10 cellular contexts compared by ENCODE assay signal in genomic region chr9:98989036-98990000, GRCh38. TPM values are rescaled to one million over a fixed set of nuclear protein-coding genes. Genes with fewer than 3 reads are reported as not detected.
DNase-seq lines count a peak whose midpoint lies in the region; ATAC-seq and TF ChIP-seq lines count a peak whose summit lies in the region.
"Had no signal": no experiment of that assay in that cellular context is flagged by ENCODE, and none has a peak within 500 bp of the region (broad histone marks: within the 10 kb centered on the region; RNA-seq: fewer than 3 reads in every experiment).

No MANE protein-coding gene starts in this region.

- DNase-seq in SHP77 (lab: John Stamatoyannopoulos, UW): peak; percentile 20 to 44
- DNase-seq in SHP77 treated with DMSO at 0.1 percent for 48 hours (lab: John Stamatoyannopoulos, UW): no peak
- peak; percentile 97 for DNase-seq in astrocyte of the cerebellum (ENCODE audit: low read depth)
- peak; percentile 98 for DNase-seq in kidney tubule cell (ENCODE audit: low spot score)
- DNase-seq in aorta: peak; percentile 91 to 93
- no peak for DNase-seq in HuH-7.5 (ENCODE audit: low spot score)
- no peak for DNase-seq in iPS-NIHi11 (ENCODE audit: low spot score)
- no peak for DNase-seq in NCI-H526 (lab: John Stamatoyannopoulos, UW)
- DNase-seq: T-helper 17 cell had no signal

- intact Hi-C loops in aorta (cut with DNase I): no loop called here

- H3K4me1 ChIP-seq in aorta (ENCODE audit: control insufficient read depth in 1 of 2, insufficient read depth in 2 of 2, low read length in 2 of 2): peaks cover 0 to 2% of the 10 kb centered on the region in 2 donors

- no peaks in the 10 kb centered on the region for H3K36me3 ChIP-seq in aorta (ENCODE audit: control insufficient read depth in 1 of 2, insufficient read depth in 2 of 2, low read length in 1 of 2)

- TF ChIP-seq CTCF in astrocyte of the cerebellum (IDR thresholded peaks at IDR 0.05; ENCODE audit: low read depth, low read length, missing control alignments): peak; percentile 35

- peak overlapping the region; percentile 24 to 93 for H3K27ac ChIP-seq in aorta (ENCODE audit: low read depth in 1 of 2, low read length in 2 of 2)
- H3K27ac ChIP-seq: C4-2B had no signal

- peak; percentile 91 for ATAC-seq in aorta (ENCODE audit: low FRiP score)
- ATAC-seq: T-helper 17 cell had no signal

- H3K4me3 ChIP-seq in astrocyte of the cerebellum (ENCODE audit: low read depth, low read length) (no peak overlapping the region), aorta (ENCODE audit: low read length in 2 of 2) (no peak overlapping the region)

- in situ Hi-C loops in astrocyte of the cerebellum (cut with HindIII; ENCODE audit: low sequenced_read_pairs): no loop called here

- WGBS in aorta, 2 donors: 47 to 50% methylated on average over 13 of the region's 13 CpGs

- H3K27me3 ChIP-seq in aorta (ENCODE audit: control insufficient read depth in 1 of 2, insufficient read depth in 2 of 2, low read length in 1 of 2): no peaks in the 10 kb centered on the region

- H3K9me3 ChIP-seq in aorta (ENCODE audit: control insufficient read depth, low read length): no peaks in the 10 kb centered on the region

RNA-seq across cellular contexts. Expression of gene COL15A1, which starts 45.6 kb away (rescaled TPM):
- 100 to 1,000 TPM in 1 of 2 donors, 10 to 100 TPM in 1; 53.3 to 126 TPM for total RNA-seq in aorta
- polyA plus RNA-seq in aorta: 10 to 100 TPM in 1 of 2 donors, 1 to 10 TPM in 1; 6.3 to 19.6 TPM
- total RNA-seq: T-helper 17 cell had no signal

Comparison
In these comparisons a context has a peak if more than half of its experiments do, and no peak if none do; other contexts are left out.
1. DNase-seq: peak in SHP77 (2 of 2), astrocyte of the cerebellum (single experiment), kidney tubule cell (single experiment) and aorta (2 of 2); none in SHP77 treated with DMSO at 0.1 percent for 48 hours (single experiment), HuH-7.5 (single experiment), iPS-NIHi11 (single experiment) and NCI-H526 (0 of 2).